12 cellular contexts compared by ENCODE assay signal in genomic region chr13:41006951-41007350, GRCh38. TPM values are rescaled to one million over a fixed set of nuclear protein-coding genes. Genes with fewer than 3 reads are reported as not detected.
DNase-seq lines count a peak whose midpoint lies in the region; ATAC-seq and TF ChIP-seq lines count a peak whose summit lies in the region.
"Had no signal": no experiment of that assay in that cellular context is flagged by ENCODE, and none has a peak within 500 bp of the region (broad histone marks: within the 10 kb centered on the region; RNA-seq: fewer than 3 reads in every experiment).

No MANE protein-coding gene starts in this region.

- peaks cover 17% of the 10 kb centered on the region for H3K36me3 Mint-ChIP-seq in activated CD4-positive, alpha-beta T cell treated with anti-CD3 and anti-CD28 coated beads, Interleukin-2, amount 10 ng/mL, durations not matched to agents 24 days and 14 days (ENCODE audit: low read depth)
- H3K36me3 Mint-ChIP-seq in IgD-negative memory B cell = peaks cover 5% of the 10 kb centered on the region
- peaks cover 36% of the 10 kb centered on the region for H3K36me3 Mint-ChIP-seq in activated CD8-positive, alpha-beta T cell treated with anti-CD3 and anti-CD28 coated beads for 36 hours (ENCODE audit: low read depth)
- no peaks in the 10 kb centered on the region for H3K36me3 Mint-ChIP-seq in natural killer cell
- H3K36me3 Mint-ChIP-seq: type B pancreatic cell had no signal

- peak overlapping the region; percentile 81 for H3K27ac Mint-ChIP-seq in activated CD4-positive, alpha-beta T cell treated with anti-CD3 and anti-CD28 coated beads, Interleukin-2, amount 10 ng/mL, durations not matched to agents 24 days and 14 days
- peak overlapping the region in 2 of 3 donors; percentile 85 to 86 for H3K27ac Mint-ChIP-seq in IgD-negative memory B cell
- peak overlapping the region; percentile 87 for H3K27ac Mint-ChIP-seq in activated CD8-positive, alpha-beta T cell treated with anti-CD3 and anti-CD28 coated beads for 36 hours
- H3K27ac Mint-ChIP-seq in natural killer cell = peak overlapping the region; percentile 84 to 88
- H3K27ac Mint-ChIP-seq: type B pancreatic cell had no signal

- no peak for ATAC-seq in activated CD8-positive, alpha-beta T cell treated with anti-CD3 and anti-CD28 coated beads for 36 hours
- ATAC-seq in natural killer cell (no peak), GM19395 (IDR thresholded peaks at IDR 0.05; ENCODE audit: unreplicated experiment) (no peak), GM18909 (IDR thresholded peaks at IDR 0.05; ENCODE audit: poor library complexity, unreplicated experiment) (no peak)
- ATAC-seq: PC-3 had no signal

- peak overlapping the region; percentile 81 for H3K4me3 Mint-ChIP-seq in activated CD4-positive, alpha-beta T cell treated with anti-CD3 and anti-CD28 coated beads, Interleukin-2, amount 10 ng/mL, durations not matched to agents 24 days and 14 days
- peak overlapping the region; percentile 54 to 82 (median 74) for H3K4me3 Mint-ChIP-seq in IgD-negative memory B cell
- H3K4me3 Mint-ChIP-seq in activated CD8-positive, alpha-beta T cell treated with anti-CD3 and anti-CD28 coated beads for 36 hours = peak overlapping the region; percentile 55
- peak overlapping the region; percentile 72 for H3K4me3 Mint-ChIP-seq in natural killer cell
- H3K4me3 Mint-ChIP-seq: type B pancreatic cell had no signal

- POLR2A ChIA-PET in activated CD8-positive, alpha-beta T cell treated with anti-CD3 and anti-CD28 coated beads for 36 hours (lab: Charles Lee) = interaction anchor here (0.7 to 4.2 kb wide), 4 partner anchors 10 to 28 kb away, joined by 3 to 23 read pairs (median 4); partner anchors contain the start of gene ELF1

- TF ChIP-seq CTCF in activated CD8-positive, alpha-beta T cell treated with anti-CD3 and anti-CD28 coated beads for 36 hours (IDR thresholded peaks at IDR 0.05) = no peak
- TF ChIP-seq CTCF in natural killer cell (IDR thresholded peaks at IDR 0.05) = no peak

- no peaks in the 10 kb centered on the region for H3K27me3 Mint-ChIP-seq in activated CD4-positive, alpha-beta T cell treated with anti-CD3 and anti-CD28 coated beads, Interleukin-2, amount 10 ng/mL, durations not matched to agents 24 days and 14 days
- H3K27me3 Mint-ChIP-seq in IgD-negative memory B cell = no peaks in the 10 kb centered on the region
- H3K27me3 Mint-ChIP-seq in activated CD8-positive, alpha-beta T cell treated with anti-CD3 and anti-CD28 coated beads for 36 hours = no peaks in the 10 kb centered on the region
- H3K27me3 Mint-ChIP-seq in natural killer cell (ENCODE audit: low read depth in 2 of 2) = no peaks in the 10 kb centered on the region
- H3K27me3 Mint-ChIP-seq: type B pancreatic cell had no signal

- H3K4me1 Mint-ChIP-seq in activated CD4-positive, alpha-beta T cell treated with anti-CD3 and anti-CD28 coated beads, Interleukin-2, amount 10 ng/mL, durations not matched to agents 24 days and 14 days = peaks cover 58% of the 10 kb centered on the region
- H3K4me1 Mint-ChIP-seq in IgD-negative memory B cell (peaks cover 56 to 65% (median 59%) of the 10 kb centered on the region in 3 donors), natural killer cell (peaks cover 56 to 59% of the 10 kb centered on the region in 2 donors)
- H3K4me1 Mint-ChIP-seq in activated CD8-positive, alpha-beta T cell treated with anti-CD3 and anti-CD28 coated beads for 36 hours (ENCODE audit: low read depth) = peaks cover 73% of the 10 kb centered on the region

- CTCF ChIA-PET in activated CD8-positive, alpha-beta T cell treated with anti-CD3 and anti-CD28 coated beads for 36 hours (lab: Charles Lee) = interaction anchor here (1.1 to 2.2 kb wide), 2 partner anchors 32 to 53 kb away, joined by 3 to 7 read pairs; no protein-coding TSS in a partner anchor

- intact Hi-C loops in activated CD4-positive, alpha-beta T cell treated with anti-CD3 and anti-CD28 coated beads, Interleukin-2, amount 10 ng/mL, durations not matched to agents 24 days and 14 days (cut with micrococcal nuclease) = loop anchor here (5.0 kb wide), 1 partner anchor 230 kb away; no protein-coding TSS in a partner anchor
- intact Hi-C loops in activated CD8-positive, alpha-beta T cell treated with anti-CD3 and anti-CD28 coated beads for 36 hours (cut with micrococcal nuclease) = no loop called here
- intact Hi-C loops in natural killer cell (cut with micrococcal nuclease) = no loop called here

- DNase-seq in activated CD4-positive, alpha-beta T cell treated with anti-CD3 and anti-CD28 coated beads, Interleukin-2, amount 10 ng/mL, durations not matched to agents 24 days and 14 days = no peak
- no peak for DNase-seq in activated CD4-positive, alpha-beta T cell treated with anti-CD3 and anti-CD28 coated beads, Interleukin-2, amount 50 U/mL, for 4 hours
- DNase-seq in activated CD8-positive, alpha-beta T cell treated with anti-CD3 and anti-CD28 coated beads for 36 hours = no peak
- DNase-seq in natural killer cell = no peak
- DNase-seq in HT-29 (ENCODE audit: low spot score) = no peak
- DNase-seq: amygdala, PC-3, small intestine had no signal

- H3K9me3 Mint-ChIP-seq in activated CD4-positive, alpha-beta T cell treated with anti-CD3 and anti-CD28 coated beads, Interleukin-2, amount 10 ng/mL, durations not matched to agents 24 days and 14 days = no peaks in the 10 kb centered on the region
- H3K9me3 Mint-ChIP-seq in IgD-negative memory B cell = no peaks in the 10 kb centered on the region
- H3K9me3 Mint-ChIP-seq in activated CD8-positive, alpha-beta T cell treated with anti-CD3 and anti-CD28 coated beads for 36 hours = no peaks in the 10 kb centered on the region
- H3K9me3 Mint-ChIP-seq in natural killer cell = no peaks in the 10 kb centered on the region

RNA-seq across cellular contexts. Expression of gene ELF1, which starts 12.2 kb away (rescaled TPM):
- 65.0 and 65.8 TPM in 2 replicates for total RNA-seq in activated CD4-positive, alpha-beta T cell treated with anti-CD3 and anti-CD28 coated beads, Interleukin-2, amount 10 ng/mL, durations not matched to agents 24 days and 14 days
- 148 TPM for polyA plus RNA-seq in IgD-negative memory B cell
- 10 to 100 TPM; 85.2 to 88.2 TPM for total RNA-seq in activated CD8-positive, alpha-beta T cell treated with anti-CD3 and anti-CD28 coated beads for 36 hours
- 100 to 1,000 TPM; 174 to 216 (median 193) TPM for total RNA-seq in natural killer cell
- total RNA-seq in HT-29 (2014; rRNA removed; shearing (Covaris generic)) = 41.9 and 46.5 TPM in 2 replicates

RNA-seq across cellular contexts. Expression of gene WBP4, which starts 54.4 kb away (rescaled TPM):
- 13.3 and 14.1 TPM in 2 replicates for total RNA-seq in activated CD4-positive, alpha-beta T cell treated with anti-CD3 and anti-CD28 coated beads, Interleukin-2, amount 10 ng/mL, durations not matched to agents 24 days and 14 days
- 3.7 TPM for polyA plus RNA-seq in IgD-negative memory B cell
- 10 to 100 TPM in 1 of 2 experiments, 1 to 10 TPM in 1; 9.6 to 11.8 TPM for total RNA-seq in activated CD8-positive, alpha-beta T cell treated with anti-CD3 and anti-CD28 coated beads for 36 hours
- total RNA-seq in natural killer cell = 1 to 10 TPM; 4.2 to 6.8 (median 5.1) TPM
- 3.7 and 5.4 TPM in 2 replicates for total RNA-seq in HT-29 (2014; rRNA removed; shearing (Covaris generic))
